ENCODE assay signal across 8 cellular contexts in the genomic region with DNA sequence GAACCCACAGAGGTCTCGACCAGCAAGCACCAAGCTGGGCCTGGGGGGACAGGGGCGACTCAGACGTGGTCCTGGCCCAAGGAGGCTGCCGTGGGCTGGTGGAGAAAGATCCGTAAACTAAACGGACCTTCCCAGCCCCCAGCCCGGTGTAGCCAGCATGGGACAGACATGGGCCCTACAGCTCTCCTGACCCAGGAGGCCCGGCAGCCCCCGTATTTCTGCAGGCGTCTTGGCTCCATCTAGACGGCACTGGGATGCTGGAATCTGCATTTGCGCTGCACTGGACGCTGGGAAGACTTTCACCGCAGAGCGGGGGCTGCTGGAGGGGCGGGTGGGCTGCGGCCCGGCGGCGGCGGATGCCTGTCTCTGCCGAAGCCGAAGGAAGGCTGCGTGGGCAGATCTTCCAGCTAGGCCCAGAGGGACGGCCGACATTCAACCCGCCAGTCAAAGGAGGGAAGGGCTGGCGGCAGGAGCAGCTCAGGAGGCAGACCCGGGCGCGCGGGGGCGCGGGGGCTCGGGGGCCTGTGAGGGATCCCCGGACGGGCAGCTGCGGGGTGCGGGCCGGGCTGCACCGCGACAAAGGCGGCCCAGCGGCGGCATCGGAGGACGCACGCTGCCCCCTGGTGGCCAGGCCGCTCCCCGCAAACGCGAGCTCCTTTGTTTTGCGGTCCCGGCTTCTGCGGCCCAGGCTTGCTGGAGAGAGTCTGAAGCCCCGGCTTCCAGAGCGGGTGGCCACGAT.
A peak's percentile ranks its signal among the peaks of the same experiment; 100 is the strongest.
DNase-seq lines count a peak whose midpoint lies in the region; ATAC-seq and TF ChIP-seq lines count a peak whose summit lies in the region.

No MANE protein-coding gene starts in this region.

- peaks cover 0 to 13% (median 5%) of the 10 kb centered on the region in 3 donors for H3K4me1 ChIP-seq in gastroesophageal sphincter
- peaks cover 4 to 8% of the 10 kb centered on the region in 2 donors for H3K4me1 ChIP-seq in thyroid gland

- H3K9me3 ChIP-seq in gastroesophageal sphincter (no peaks in the 10 kb centered on the region), thyroid gland (no peaks in the 10 kb centered on the region)

- H3K27me3 ChIP-seq in gastroesophageal sphincter (peaks cover 63% of the 10 kb centered on the region), thyroid gland (peaks cover 3% of the 10 kb centered on the region)

- intact Hi-C loops in thyroid gland (cut with DNase I), result loop anchor here (5.0 kb wide), 2 partner anchors 264 to 694 kb away; a partner anchor contains a TSS

- TF ChIP-seq POLR2A in gastroesophageal sphincter (IDR thresholded peaks at IDR 0.05) (no peak), thyroid gland (IDR thresholded peaks at IDR 0.05) (no peak)

- H3K4me3 ChIP-seq in gastroesophageal sphincter, result peak overlapping the region; percentile 2 to 53
- H3K4me3 ChIP-seq in thyroid gland (replicated peaks in 1 of 3), result peak overlapping the region in 1 of 3 donors; percentile 23

- ATAC-seq in HG03460 (IDR thresholded peaks at IDR 0.05; ENCODE audit: unreplicated experiment) (peak; percentile 64), gastroesophageal sphincter (peak; percentile 74)

- TF ChIP-seq CTCF in gastroesophageal sphincter (IDR thresholded peaks at IDR 0.05) (peak in 3 of 4 experiments; percentile 77 to 96 (median 83)), thyroid gland (IDR thresholded peaks at IDR 0.05) (peak; percentile 39 to 93 (median 70))

- TF ChIP-seq EP300 in gastroesophageal sphincter (IDR thresholded peaks at IDR 0.05), result no peak

- H3K36me3 ChIP-seq in gastroesophageal sphincter (no peaks in the 10 kb centered on the region), thyroid gland (no peaks in the 10 kb centered on the region)

- no CpG with 5 or more reads among the region's 58 CpGs for WGBS in gastroesophageal sphincter (ENCODE audit: low coverage in 1 of 2), 2 donors
- WGBS in thyroid gland, 2 donors, result 8 to 16% methylated on average over 20 to 33 of the region's 58 CpGs

- DNase-seq in NCI-H2171 treated with DMSO at 0.1 percent for 48 hours (lab: John Stamatoyannopoulos, UW), result peak; percentile 2
- no peak for DNase-seq in NCI-H2171 (lab: John Stamatoyannopoulos, UW)
- DNase-seq in RPMI8226, result peak; percentile 78
- DNase-seq in activated effector memory CD4-positive, alpha-beta T cell treated with Interleukin-2 at 50 U/mL for 16 hours, result peak; percentile 26
- DNase-seq in occipital lobe (lab: John Stamatoyannopoulos, UW), result peak; percentile 50
- DNase-seq in thyroid gland, result peak; percentile 60 to 67

- H3K27ac ChIP-seq in gastroesophageal sphincter (no peak overlapping the region), thyroid gland (no peak overlapping the region)
